Comparison of ENCODE assay signal across 29 cellular contexts in the genomic region with DNA sequence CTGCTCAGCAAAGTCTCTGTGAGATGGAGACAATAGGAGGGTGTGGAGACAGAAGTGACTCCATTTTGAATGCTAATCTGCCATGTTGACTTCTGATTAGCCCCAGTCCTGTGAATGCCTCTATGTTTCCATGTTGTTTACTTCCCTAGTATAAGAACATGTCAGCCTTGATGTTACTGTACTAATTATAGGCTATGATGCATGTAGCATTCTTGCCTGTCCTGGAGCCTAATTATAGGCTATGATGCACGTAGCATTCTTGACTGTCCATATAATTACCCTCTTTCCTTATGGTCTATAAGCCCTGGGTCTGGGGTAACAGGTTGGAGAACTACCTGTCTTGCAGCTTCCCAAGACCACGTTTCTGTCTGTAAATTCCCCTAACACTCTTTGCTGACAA.
"Had no signal": no experiment of that assay in that cellular context is flagged by ENCODE, and none has a peak within 500 bp of the region (broad histone marks: within the 10 kb centered on the region; RNA-seq: fewer than 3 reads in every experiment).

No MANE protein-coding gene starts in this region.

- FAIRE-seq: colon had no signal

- H3K36me3 ChIP-seq: adrenal gland, esophagus squamous epithelium, gastroesophageal sphincter had no signal

- DNase-seq: activated CD4-positive, alpha-beta memory T cell treated with anti-CD3 and anti-CD28 coated beads for 36 hours; activated CD4-positive, alpha-beta T cell treated with anti-CD3 and anti-CD28 coated beads for 36 hours; activated CD4-positive, alpha-beta T cell treated with anti-CD3 and anti-CD28 coated beads, Interleukin-2, amount 10 ng/mL, durations not matched to agents 24 days and 14 days; activated CD4-positive, CD25-positive, alpha-beta regulatory T cell; activated CD4-positive, CD25-positive, alpha-beta regulatory T cell treated with anti-CD3 and anti-CD28 coated beads, Interleukin-2, amount 50 U/mL, for 72 hours; activated CD8-positive, alpha-beta memory T cell treated with anti-CD3 and anti-CD28 coated beads, Interleukin-2, amount 10 ng/mL, durations not matched to agents 7 days and 5 days; activated CD8-positive, alpha-beta memory T cell treated with anti-CD3 and anti-CD28 coated beads, Interleukin-2, amount 50 U/mL, for 4 hours; activated CD8-positive, alpha-beta T cell treated with anti-CD3 and anti-CD28 coated beads, Interleukin-2, amount 10 ng/mL, durations not matched to agents 7 days and 5 days; activated effector memory CD4-positive, alpha-beta T cell treated with anti-CD3 and anti-CD28 coated beads, Interleukin-2, amount 50 U/mL, for 16 hours; activated naive CD4-positive, alpha-beta T cell treated with anti-CD3 and anti-CD28 coated beads for 36 hours; activated naive CD8-positive, alpha-beta T cell treated with anti-CD3 and anti-CD28 coated beads for 36 hours; activated naive CD8-positive, alpha-beta T cell treated with anti-CD3 and anti-CD28 coated beads, Interleukin-2, amount 50 U/mL, for 24 hours; activated T-cell treated with anti-CD3 and anti-CD28 coated beads, Interleukin-2, amount 50 U/mL, for 1 hour; activated T-cell treated with anti-CD3 and anti-CD28 coated beads, Interleukin-2, amount 50 U/mL, for 48 hours; amygdala; aorta; body of pancreas; caudate nucleus; cortex of kidney; dermis blood vessel endothelial cell; effector CD4-positive, alpha-beta T cell; effector memory CD8-positive, alpha-beta T cell; erythroblast; esophagus squamous epithelium; foreskin melanocyte; T-helper 2 cell had no signal

- H3K4me1 ChIP-seq: adrenal gland, body of pancreas, esophagus squamous epithelium, gastroesophageal sphincter had no signal

- H3K4me3 ChIP-seq: adrenal gland, body of pancreas, esophagus squamous epithelium, gastroesophageal sphincter had no signal

- H3K27me3 ChIP-seq: adrenal gland, body of pancreas, esophagus squamous epithelium, gastroesophageal sphincter had no signal

- H3K27ac ChIP-seq: adrenal gland, body of pancreas, esophagus squamous epithelium, gastroesophageal sphincter had no signal

- H3K9me3 ChIP-seq: adrenal gland, body of pancreas, esophagus squamous epithelium had no signal

- ATAC-seq: activated CD4-positive, alpha-beta T cell treated with anti-CD3 and anti-CD28 coated beads for 36 hours; activated CD8-positive, alpha-beta memory T cell treated with anti-CD3 and anti-CD28 coated beads, Interleukin-2, amount 10 ng/mL, durations not matched to agents 7 days and 5 days; activated CD8-positive, alpha-beta T cell treated with anti-CD3 and anti-CD28 coated beads, Interleukin-2, amount 10 ng/mL, durations not matched to agents 7 days and 5 days; activated naive CD8-positive, alpha-beta T cell treated with anti-CD3 and anti-CD28 coated beads, Interleukin-2, amount 50 U/mL, for 24 hours; body of pancreas; effector memory CD8-positive, alpha-beta T cell; gastroesophageal sphincter had no signal
